1 cellular context compared by ENCODE assay signal in the genomic region with DNA sequence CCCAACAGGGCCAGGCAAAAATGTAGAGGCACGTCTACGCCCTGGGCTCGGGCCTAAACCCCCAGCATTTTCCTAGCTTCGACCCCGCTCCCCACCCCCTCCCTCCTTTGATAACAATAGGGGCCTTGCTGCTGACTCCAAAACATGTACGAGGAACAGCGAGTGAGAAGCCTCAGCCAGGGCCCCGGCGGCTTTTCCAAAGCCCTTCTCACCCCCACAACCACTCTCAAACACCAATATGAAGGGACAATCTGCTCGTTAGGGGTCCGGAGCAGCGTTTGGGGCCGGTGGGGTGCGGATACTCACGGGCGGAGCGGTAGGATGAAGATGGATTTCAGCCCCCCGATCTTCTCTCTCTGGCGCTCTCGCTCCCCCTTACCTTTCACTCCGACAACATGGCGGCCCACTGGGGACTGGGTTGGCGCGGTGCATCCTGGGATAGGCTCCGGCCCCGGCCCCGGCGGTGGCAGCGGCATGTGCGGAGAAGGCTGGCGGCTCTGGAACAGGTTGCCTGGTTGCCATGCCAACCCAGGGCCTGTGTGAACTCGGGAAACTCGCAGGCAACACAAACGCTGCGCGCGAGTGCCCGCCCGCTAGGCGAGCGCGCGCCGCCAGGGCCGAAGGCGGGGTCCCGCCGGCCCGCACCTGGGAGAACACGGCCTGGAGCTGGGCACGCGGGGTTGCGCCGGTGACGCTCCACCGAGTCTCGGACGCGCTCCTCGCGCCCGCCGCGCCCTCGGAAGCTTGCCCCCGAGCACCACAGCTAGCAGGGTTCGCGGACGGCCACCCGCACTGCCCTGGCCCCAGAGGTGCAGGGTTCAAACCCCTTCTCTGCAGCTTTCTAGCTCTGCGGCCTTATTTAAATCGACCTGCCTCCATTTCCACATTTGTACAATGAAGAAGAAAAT.
TF ChIP-seq lines count a peak whose summit lies in the region.

A gene with protein sequence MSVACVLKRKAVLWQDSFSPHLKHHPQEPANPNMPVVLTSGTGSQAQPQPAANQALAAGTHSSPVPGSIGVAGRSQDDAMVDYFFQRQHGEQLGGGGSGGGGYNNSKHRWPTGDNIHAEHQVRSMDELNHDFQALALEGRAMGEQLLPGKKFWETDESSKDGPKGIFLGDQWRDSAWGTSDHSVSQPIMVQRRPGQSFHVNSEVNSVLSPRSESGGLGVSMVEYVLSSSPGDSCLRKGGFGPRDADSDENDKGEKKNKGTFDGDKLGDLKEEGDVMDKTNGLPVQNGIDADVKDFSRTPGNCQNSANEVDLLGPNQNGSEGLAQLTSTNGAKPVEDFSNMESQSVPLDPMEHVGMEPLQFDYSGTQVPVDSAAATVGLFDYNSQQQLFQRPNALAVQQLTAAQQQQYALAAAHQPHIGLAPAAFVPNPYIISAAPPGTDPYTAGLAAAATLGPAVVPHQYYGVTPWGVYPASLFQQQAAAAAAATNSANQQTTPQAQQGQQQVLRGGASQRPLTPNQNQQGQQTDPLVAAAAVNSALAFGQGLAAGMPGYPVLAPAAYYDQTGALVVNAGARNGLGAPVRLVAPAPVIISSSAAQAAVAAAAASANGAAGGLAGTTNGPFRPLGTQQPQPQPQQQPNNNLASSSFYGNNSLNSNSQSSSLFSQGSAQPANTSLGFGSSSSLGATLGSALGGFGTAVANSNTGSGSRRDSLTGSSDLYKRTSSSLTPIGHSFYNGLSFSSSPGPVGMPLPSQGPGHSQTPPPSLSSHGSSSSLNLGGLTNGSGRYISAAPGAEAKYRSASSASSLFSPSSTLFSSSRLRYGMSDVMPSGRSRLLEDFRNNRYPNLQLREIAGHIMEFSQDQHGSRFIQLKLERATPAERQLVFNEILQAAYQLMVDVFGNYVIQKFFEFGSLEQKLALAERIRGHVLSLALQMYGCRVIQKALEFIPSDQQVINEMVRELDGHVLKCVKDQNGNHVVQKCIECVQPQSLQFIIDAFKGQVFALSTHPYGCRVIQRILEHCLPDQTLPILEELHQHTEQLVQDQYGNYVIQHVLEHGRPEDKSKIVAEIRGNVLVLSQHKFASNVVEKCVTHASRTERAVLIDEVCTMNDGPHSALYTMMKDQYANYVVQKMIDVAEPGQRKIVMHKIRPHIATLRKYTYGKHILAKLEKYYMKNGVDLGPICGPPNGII (minus strand): TSS at position 408 of the 908 bp plus-strand sequence. CDS start 6,151 bp downstream, outside the sequence.

TF ChIP-seq in HepG2, 621 proteins besides CTCF, POLR2A, EP300 and RAD21 (continued from another document and continues in another):
- TF ChIP-seq, protein P1, sequence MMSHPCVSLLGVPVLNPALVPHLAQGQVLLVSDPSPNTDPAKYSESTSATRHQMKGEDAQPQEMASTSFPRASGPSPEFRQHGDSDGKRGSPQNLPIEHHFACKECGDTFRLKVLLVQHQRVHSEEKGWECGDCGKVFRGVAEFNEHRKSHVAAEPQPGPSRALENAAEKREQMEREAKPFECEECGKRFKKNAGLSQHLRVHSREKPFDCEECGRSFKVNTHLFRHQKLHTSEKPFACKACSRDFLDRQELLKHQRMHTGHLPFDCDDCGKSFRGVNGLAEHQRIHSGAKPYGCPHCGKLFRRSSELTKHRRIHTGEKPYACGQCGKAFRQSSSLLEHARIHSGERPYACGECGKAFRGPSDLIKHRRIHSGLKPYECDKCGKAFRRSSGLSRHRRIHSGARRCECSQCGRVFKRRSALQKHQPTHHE (CRISPR knock-in tag; IDR thresholded peaks at IDR 0.05; ENCODE audit: borderline replicate concordance) = no peak
- TF ChIP-seq ZNF296 (CRISPR knock-in tag; conservative IDR thresholded peaks at IDR 0.05) = no peak
- TF ChIP-seq ZNF614 (CRISPR knock-in tag; IDR thresholded peaks at IDR 0.05; ENCODE audit: borderline replicate concordance) = 0 out of 2 replicates have a peak, but pooled peaks have one; percentile 20
- TF ChIP-seq SIX4 (CRISPR knock-in tag; IDR thresholded peaks at IDR 0.05) = no peak
- 0 out of 2 replicates have a peak, but pooled peaks have one; percentile 10 for TF ChIP-seq ZNF251 (CRISPR knock-in tag; IDR thresholded peaks at IDR 0.05)
- no peak for TF ChIP-seq ZNF562 (CRISPR knock-in tag; IDR thresholded peaks at IDR 0.05; ENCODE audit: borderline replicate concordance)
- TF ChIP-seq ZNF564 (CRISPR knock-in tag; IDR thresholded peaks at IDR 0.05) = peak; percentile 77
- no peak; the same call in 1 of the 2 replicates for TF ChIP-seq ZNF558 (CRISPR knock-in tag; IDR thresholded peaks at IDR 0.05; ENCODE audit: borderline replicate concordance)
- TF ChIP-seq ZBTB1 (CRISPR knock-in tag; IDR thresholded peaks at IDR 0.05; ENCODE audit: borderline replicate concordance) = no peak
- no peak for TF ChIP-seq ZNF616 (CRISPR knock-in tag; IDR thresholded peaks at IDR 0.05; ENCODE audit: low read depth)
- TF ChIP-seq ZNF7 (CRISPR knock-in tag; IDR thresholded peaks at IDR 0.05) = no peak
- TF ChIP-seq ZNF3 (CRISPR knock-in tag; IDR thresholded peaks at IDR 0.05) = no peak
- TF ChIP-seq, protein P2, sequence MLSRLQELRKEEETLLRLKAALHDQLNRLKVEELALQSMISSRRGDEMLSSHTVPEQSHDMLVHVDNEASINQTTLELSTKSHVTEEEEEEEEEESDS (CRISPR knock-in tag; IDR thresholded peaks at IDR 0.05; ENCODE audit: borderline replicate concordance) = no peak
- peak; percentile 69; the same call in 1 of the 2 replicates for TF ChIP-seq BRD4 (CRISPR knock-in tag; IDR thresholded peaks at IDR 0.05)
- TF ChIP-seq MIER2 (CRISPR knock-in tag; IDR thresholded peaks at IDR 0.05) = no peak
- peak; percentile 90 for TF ChIP-seq NFRKB (IDR thresholded peaks at IDR 0.05)
- TF ChIP-seq ZNF17 (CRISPR knock-in tag; IDR thresholded peaks at IDR 0.05) = no peak
- TF ChIP-seq FOXK2 (IDR thresholded peaks at IDR 0.05) = peak; percentile 33; the same call in 1 of the 2 replicates
- no peak for TF ChIP-seq SMARCC2 (IDR thresholded peaks at IDR 0.05)
- TF ChIP-seq FOXA3 (CRISPR knock-in tag; IDR thresholded peaks at IDR 0.05) = 0 out of 2 replicates have a peak, but pooled peaks have one; percentile 15
- TF ChIP-seq MEIS2 (CRISPR knock-in tag; IDR thresholded peaks at IDR 0.05) = peak; percentile 63; the same call in 1 of the 2 replicates
- no peak for TF ChIP-seq ZNF24 (IDR thresholded peaks at IDR 0.05)
- TF ChIP-seq ZNF256 (CRISPR knock-in tag; conservative IDR thresholded peaks at IDR 0.05) = 0 out of 2 replicates have a peak, but pooled peaks have one; percentile 12
- TF ChIP-seq TBP (CRISPR knock-in tag; IDR thresholded peaks at IDR 0.05) = peak; percentile 23; the same call in 1 of the 2 replicates
- TF ChIP-seq, protein P3, sequence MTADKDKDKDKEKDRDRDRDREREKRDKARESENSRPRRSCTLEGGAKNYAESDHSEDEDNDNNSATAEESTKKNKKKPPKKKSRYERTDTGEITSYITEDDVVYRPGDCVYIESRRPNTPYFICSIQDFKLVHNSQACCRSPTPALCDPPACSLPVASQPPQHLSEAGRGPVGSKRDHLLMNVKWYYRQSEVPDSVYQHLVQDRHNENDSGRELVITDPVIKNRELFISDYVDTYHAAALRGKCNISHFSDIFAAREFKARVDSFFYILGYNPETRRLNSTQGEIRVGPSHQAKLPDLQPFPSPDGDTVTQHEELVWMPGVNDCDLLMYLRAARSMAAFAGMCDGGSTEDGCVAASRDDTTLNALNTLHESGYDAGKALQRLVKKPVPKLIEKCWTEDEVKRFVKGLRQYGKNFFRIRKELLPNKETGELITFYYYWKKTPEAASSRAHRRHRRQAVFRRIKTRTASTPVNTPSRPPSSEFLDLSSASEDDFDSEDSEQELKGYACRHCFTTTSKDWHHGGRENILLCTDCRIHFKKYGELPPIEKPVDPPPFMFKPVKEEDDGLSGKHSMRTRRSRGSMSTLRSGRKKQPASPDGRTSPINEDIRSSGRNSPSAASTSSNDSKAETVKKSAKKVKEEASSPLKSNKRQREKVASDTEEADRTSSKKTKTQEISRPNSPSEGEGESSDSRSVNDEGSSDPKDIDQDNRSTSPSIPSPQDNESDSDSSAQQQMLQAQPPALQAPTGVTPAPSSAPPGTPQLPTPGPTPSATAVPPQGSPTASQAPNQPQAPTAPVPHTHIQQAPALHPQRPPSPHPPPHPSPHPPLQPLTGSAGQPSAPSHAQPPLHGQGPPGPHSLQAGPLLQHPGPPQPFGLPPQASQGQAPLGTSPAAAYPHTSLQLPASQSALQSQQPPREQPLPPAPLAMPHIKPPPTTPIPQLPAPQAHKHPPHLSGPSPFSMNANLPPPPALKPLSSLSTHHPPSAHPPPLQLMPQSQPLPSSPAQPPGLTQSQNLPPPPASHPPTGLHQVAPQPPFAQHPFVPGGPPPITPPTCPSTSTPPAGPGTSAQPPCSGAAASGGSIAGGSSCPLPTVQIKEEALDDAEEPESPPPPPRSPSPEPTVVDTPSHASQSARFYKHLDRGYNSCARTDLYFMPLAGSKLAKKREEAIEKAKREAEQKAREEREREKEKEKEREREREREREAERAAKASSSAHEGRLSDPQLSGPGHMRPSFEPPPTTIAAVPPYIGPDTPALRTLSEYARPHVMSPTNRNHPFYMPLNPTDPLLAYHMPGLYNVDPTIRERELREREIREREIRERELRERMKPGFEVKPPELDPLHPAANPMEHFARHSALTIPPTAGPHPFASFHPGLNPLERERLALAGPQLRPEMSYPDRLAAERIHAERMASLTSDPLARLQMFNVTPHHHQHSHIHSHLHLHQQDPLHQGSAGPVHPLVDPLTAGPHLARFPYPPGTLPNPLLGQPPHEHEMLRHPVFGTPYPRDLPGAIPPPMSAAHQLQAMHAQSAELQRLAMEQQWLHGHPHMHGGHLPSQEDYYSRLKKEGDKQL (CRISPR knock-in tag; IDR thresholded peaks at IDR 0.05; ENCODE audit: low read depth) = no peak
- no peak for TF ChIP-seq SCMH1 (CRISPR knock-in tag; IDR thresholded peaks at IDR 0.05; ENCODE audit: borderline replicate concordance)
- TF ChIP-seq ZNF768 (CRISPR knock-in tag; IDR thresholded peaks at IDR 0.05) = no peak
- no peak for TF ChIP-seq NCOA1 (CRISPR knock-in tag; IDR thresholded peaks at IDR 0.05)
- no peak for TF ChIP-seq HNRNPH1 (optimal IDR thresholded peaks at IDR 0.05; ENCODE audit: low read depth, low read length)
- no peak for TF ChIP-seq MBD4 (IDR thresholded peaks at IDR 0.05; ENCODE audit: borderline replicate concordance, low read length)
- TF ChIP-seq DR1 (CRISPR knock-in tag; IDR thresholded peaks at IDR 0.05) = peak; percentile 97
- no peak for TF ChIP-seq MTF2 (CRISPR knock-in tag; IDR thresholded peaks at IDR 0.05; ENCODE audit: borderline replicate concordance)
- TF ChIP-seq ZNF724P (CRISPR knock-in tag; IDR thresholded peaks at IDR 0.05; ENCODE audit: borderline replicate concordance) = peak; percentile 62; the same call in 1 of the 2 replicates
- TF ChIP-seq RBM22 (optimal IDR thresholded peaks at IDR 0.05; ENCODE audit: low read length) = no peak
- peak; percentile 81 for TF ChIP-seq ZFP36L1 (CRISPR knock-in tag; IDR thresholded peaks at IDR 0.05)
- TF ChIP-seq ZNF792 (CRISPR knock-in tag; IDR thresholded peaks at IDR 0.05) = peak; percentile 77
- no peak; the same call in 1 of the 2 replicates for TF ChIP-seq CHCHD3 (CRISPR knock-in tag; IDR thresholded peaks at IDR 0.05)
- TF ChIP-seq NONO (IDR thresholded peaks at IDR 0.05) = no peak
- peak; percentile 81; the same call in 1 of the 2 replicates for TF ChIP-seq NONO (CRISPR knock-in tag; conservative IDR thresholded peaks at IDR 0.05)
- no peak for TF ChIP-seq ZNF720 (CRISPR knock-in tag; IDR thresholded peaks at IDR 0.05)
- peak; percentile 38; the same call in 1 of the 2 replicates for TF ChIP-seq ZMYM2 (CRISPR knock-in tag; IDR thresholded peaks at IDR 0.05)
- TF ChIP-seq, protein P4, sequence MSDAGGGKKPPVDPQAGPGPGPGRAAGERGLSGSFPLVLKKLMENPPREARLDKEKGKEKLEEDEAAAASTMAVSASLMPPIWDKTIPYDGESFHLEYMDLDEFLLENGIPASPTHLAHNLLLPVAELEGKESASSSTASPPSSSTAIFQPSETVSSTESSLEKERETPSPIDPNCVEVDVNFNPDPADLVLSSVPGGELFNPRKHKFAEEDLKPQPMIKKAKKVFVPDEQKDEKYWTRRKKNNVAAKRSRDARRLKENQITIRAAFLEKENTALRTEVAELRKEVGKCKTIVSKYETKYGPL (CRISPR knock-in tag; IDR thresholded peaks at IDR 0.05) = no peak
- TF ChIP-seq ZNF772 (CRISPR knock-in tag; IDR thresholded peaks at IDR 0.05) = peak; percentile 45; the same call in 1 of the 2 replicates
- TF ChIP-seq MBNL3 (CRISPR knock-in tag; conservative IDR thresholded peaks at IDR 0.05) = no peak
- TF ChIP-seq ATAD3A (CRISPR knock-in tag; IDR thresholded peaks at IDR 0.05) = no peak
- TF ChIP-seq RFXAP (CRISPR knock-in tag; IDR thresholded peaks at IDR 0.05; ENCODE audit: borderline replicate concordance) = peak; percentile 80
- no peak for TF ChIP-seq ZNF44 (CRISPR knock-in tag; IDR thresholded peaks at IDR 0.05)
- peak; percentile 65; the same call in 1 of the 2 replicates for TF ChIP-seq CBX5 (CRISPR knock-in tag; IDR thresholded peaks at IDR 0.05; ENCODE audit: borderline replicate concordance)
- TF ChIP-seq ZNF557 (CRISPR knock-in tag; IDR thresholded peaks at IDR 0.05) = no peak
- TF ChIP-seq RELA (CRISPR knock-in tag; IDR thresholded peaks at IDR 0.05) = no peak
- no peak for TF ChIP-seq IKZF4 (CRISPR knock-in tag; IDR thresholded peaks at IDR 0.05; ENCODE audit: borderline replicate concordance, low read depth, not compliant biosample characterization)
- TF ChIP-seq FIP1L1 (IDR thresholded peaks at IDR 0.05; ENCODE audit: borderline replicate concordance, insufficient read depth, low read depth, low read length) = no peak
- TF ChIP-seq HES4 (CRISPR knock-in tag; IDR thresholded peaks at IDR 0.05; ENCODE audit: borderline replicate concordance) = peak; percentile 61; the same call in 1 of the 2 replicates
- TF ChIP-seq, protein P5, sequence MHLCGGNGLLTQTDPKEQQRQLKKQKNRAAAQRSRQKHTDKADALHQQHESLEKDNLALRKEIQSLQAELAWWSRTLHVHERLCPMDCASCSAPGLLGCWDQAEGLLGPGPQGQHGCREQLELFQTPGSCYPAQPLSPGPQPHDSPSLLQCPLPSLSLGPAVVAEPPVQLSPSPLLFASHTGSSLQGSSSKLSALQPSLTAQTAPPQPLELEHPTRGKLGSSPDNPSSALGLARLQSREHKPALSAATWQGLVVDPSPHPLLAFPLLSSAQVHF (CRISPR knock-in tag; IDR thresholded peaks at IDR 0.05) = no peak
- TF ChIP-seq, protein P6, sequence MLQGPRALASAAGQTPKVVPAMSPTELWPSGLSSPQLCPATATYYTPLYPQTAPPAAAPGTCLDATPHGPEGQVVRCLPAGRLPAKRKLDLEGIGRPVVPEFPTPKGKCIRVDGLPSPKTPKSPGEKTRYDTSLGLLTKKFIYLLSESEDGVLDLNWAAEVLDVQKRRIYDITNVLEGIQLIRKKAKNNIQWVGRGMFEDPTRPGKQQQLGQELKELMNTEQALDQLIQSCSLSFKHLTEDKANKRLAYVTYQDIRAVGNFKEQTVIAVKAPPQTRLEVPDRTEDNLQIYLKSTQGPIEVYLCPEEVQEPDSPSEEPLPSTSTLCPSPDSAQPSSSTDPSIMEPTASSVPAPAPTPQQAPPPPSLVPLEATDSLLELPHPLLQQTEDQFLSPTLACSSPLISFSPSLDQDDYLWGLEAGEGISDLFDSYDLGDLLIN (CRISPR knock-in tag; IDR thresholded peaks at IDR 0.05; ENCODE audit: borderline replicate concordance) = 0 out of 2 replicates have a peak, but pooled peaks have one; percentile 82
- no peak for TF ChIP-seq KLF9 (CRISPR knock-in tag; IDR thresholded peaks at IDR 0.05; ENCODE audit: low read depth)
